Comparison of ENCODE assay signal across 11 cellular contexts in genomic region chr15:26838742-26839460, GRCh38. TPM values are rescaled to one million over a fixed set of nuclear protein-coding genes. Genes with fewer than 3 reads are reported as not detected.
A peak's percentile ranks its signal among the peaks of the same experiment; 100 is the strongest.
DNase-seq lines count a peak whose midpoint lies in the region; ATAC-seq, FAIRE-seq and TF ChIP-seq lines count a peak whose summit lies in the region.
"Had no signal": no experiment of that assay in that cellular context is flagged by ENCODE, and none has a peak within 500 bp of the region (broad histone marks: within the 10 kb centered on the region; RNA-seq: fewer than 3 reads in every experiment).

No MANE protein-coding gene starts in this region.

- H3K79me1 ChIP-seq in neuronal stem cell (ENCODE audit: low read depth, low read length): no peaks in the 10 kb centered on the region

- H2AFZ ChIP-seq in GM12878 (ENCODE audit: control insufficient read depth, low read depth, low read length) (no peak overlapping the region), neuronal stem cell (ENCODE audit: low read length) (peak overlapping the region; percentile 11)

- DNase-seq in NCI-H446 (lab: John Stamatoyannopoulos, UW) (peak; percentile 7 to 38), NCI-H446 treated with DMSO at 0.1 percent for 48 hours (lab: John Stamatoyannopoulos, UW) (no peak), HuH-7 (ENCODE audit: low spot score) (peak; percentile 43), GM12878 (ENCODE audit: low read depth, low spot score) (no peak), neuronal stem cell (ENCODE audit: low spot score) (peak; percentile 21), NCI-H128 (lab: John Stamatoyannopoulos, UW; ENCODE audit: unreplicated experiment) (no peak), mucosa of descending colon (no peak)

- no peak for TF ChIP-seq EP300 in GM12878 (IDR thresholded peaks at IDR 0.05; ENCODE audit: borderline replicate concordance in 1 of 2, control insufficient read depth in 1 of 2, low read depth in 2 of 2, low read length in 2 of 2)

- no peak for ATAC-seq in GM12878
- ATAC-seq in mucosa of descending colon: no peak
- ATAC-seq in GM19467 (IDR thresholded peaks at IDR 0.05; ENCODE audit: unreplicated experiment): no peak

- no peak overlapping the region for H2BK12ac ChIP-seq in neuronal stem cell (ENCODE audit: low read length)

- RAD21 ChIA-PET in GM12878 (lab: Charles Lee; ENCODE audit: unreplicated experiment): no interaction called here

- in situ Hi-C loops in GM12878 (cut with MboI): no loop called here

- TF ChIP-seq CTCF in GM12878 (IDR thresholded peaks at IDR 0.05 in 2 of 3, conservative IDR thresholded peaks at IDR 0.05 in 1 of 3; ENCODE audit: control insufficient read depth in 2 of 3, extremely low read depth in 1 of 3, insufficient read depth in 1 of 3, low read depth in 3 of 3, low read length in 3 of 3): peak in 2 of 3 experiments; percentile 14 to 30; a peak in 2 of 6 replicates
- no peak for TF ChIP-seq CTCF in mucosa of descending colon (IDR thresholded peaks at IDR 0.05)

- H3K4me1 ChIP-seq in GM12878 (ENCODE audit: control insufficient read depth, insufficient read depth, low read length) (no peaks in the 10 kb centered on the region), neuronal stem cell (ENCODE audit: control insufficient read depth in 2 of 2, insufficient read depth in 1 of 2, low read depth in 1 of 2, low read length in 2 of 2) (no peaks in the 10 kb centered on the region), mucosa of descending colon (ENCODE audit: low read depth) (no peaks in the 10 kb centered on the region)
- H3K4me1 ChIP-seq: SJSA1 had no signal

- no peak overlapping the region for H3K27ac ChIP-seq in GM12878 (ENCODE audit: control insufficient read depth, insufficient read depth)
- H3K27ac ChIP-seq in neuronal stem cell (replicated peaks; ENCODE audit: low read length): no peak overlapping the region
- H3K27ac ChIP-seq: BLaER1 treated with 17β-estradiol and CSF1 and Interleukin-3, amounts not matched to agents 10 nM and 100 nM; SJSA1 had no signal

- no peak overlapping the region for H3K23ac ChIP-seq in neuronal stem cell (ENCODE audit: low read depth, low read length, poor library complexity)

- H4K8ac ChIP-seq in neuronal stem cell (ENCODE audit: low read depth, low read length): no peak overlapping the region

- H2BK15ac ChIP-seq in neuronal stem cell (ENCODE audit: low read length): no peak overlapping the region

- H3K4me2 ChIP-seq in GM12878 (ENCODE audit: control insufficient read depth, insufficient read depth) (no peak overlapping the region), neuronal stem cell (ENCODE audit: insufficient read depth, low read length, poor library complexity, severe bottlenecking) (no peak overlapping the region)
- H3K4me2 ChIP-seq: BLaER1 treated with 17β-estradiol and CSF1 and Interleukin-3, amounts not matched to agents 10 nM and 100 nM had no signal

- H3K14ac ChIP-seq in neuronal stem cell (ENCODE audit: low read length): no peak overlapping the region

- H3K36me3 ChIP-seq in GM12878 (ENCODE audit: control insufficient read depth in 2 of 2, insufficient read depth in 2 of 2, low read length in 1 of 2): no peaks in the 10 kb centered on the region
- H3K36me3 ChIP-seq in neuronal stem cell (replicated peaks in 1 of 2; ENCODE audit: control insufficient read depth in 2 of 2, insufficient read depth in 2 of 2, low read length in 2 of 2): no peaks in the 10 kb centered on the region
- H3K36me3 ChIP-seq in mucosa of descending colon (ENCODE audit: low read depth): no peaks in the 10 kb centered on the region
- H3K36me3 ChIP-seq: BLaER1 treated with 17β-estradiol and CSF1 and Interleukin-3, amounts not matched to agents 10 nM and 100 nM; SJSA1 had no signal

- intact Hi-C loops in GM12878 (cut with micrococcal nuclease; ENCODE audit: unreplicated experiment) (no loop called here), mucosa of descending colon (cut with DNase I, micrococcal nuclease) (no loop called here)

- no peak overlapping the region for H3K4ac ChIP-seq in neuronal stem cell (ENCODE audit: low read length)

- SMC1A ChIA-PET in GM12878 (lab: Charles Lee; ENCODE audit: uncharacterized antibody, unreplicated experiment): no interaction called here

- WGBS in GM12878 (ENCODE audit: insufficient coverage, insufficient replicate concordance, low lambda C conversion rate, missing lambda C conversion rate): 70% methylated on average over 26 of the region's 26 CpGs
- WGBS in neuronal stem cell (ENCODE audit: extremely low coverage in 2 of 2, insufficient read length in 2 of 2, insufficient replicate concordance in 1 of 2), 2 donors: no CpG with 5 or more reads among the region's 26 CpGs

- H3K4me3 ChIP-seq in GM12878 (no peak overlapping the region), neuronal stem cell (ENCODE audit: low read length in 2 of 2) (no peak overlapping the region), mucosa of descending colon (no peak overlapping the region)
- H3K4me3 ChIP-seq: BLaER1 treated with 17β-estradiol and CSF1 and Interleukin-3, amounts not matched to agents 10 nM and 100 nM; SJSA1 had no signal

- H4K20me1 ChIP-seq in GM12878 (ENCODE audit: control insufficient read depth, insufficient read depth): no peaks in the 10 kb centered on the region
- H4K20me1 ChIP-seq: BLaER1 treated with 17β-estradiol and CSF1 and Interleukin-3, amounts not matched to agents 10 nM and 100 nM had no signal

- no peaks in the 10 kb centered on the region; the same call in 2 of the 3 replicates for H3K9me3 ChIP-seq in GM12878 (replicated peaks; ENCODE audit: control insufficient read depth, insufficient read depth, low read length)
- H3K9me3 ChIP-seq in neuronal stem cell (replicated peaks in 1 of 2; ENCODE audit: control insufficient read depth in 2 of 2, insufficient read depth in 1 of 2, low read depth in 1 of 2, low read length in 2 of 2): peaks cover 0 to 5% of the 10 kb centered on the region in 2 donors
- peaks cover 54% of the 10 kb centered on the region for H3K9me3 ChIP-seq in mucosa of descending colon
- H3K9me3 ChIP-seq: SJSA1 had no signal

- H4K91ac ChIP-seq in neuronal stem cell (ENCODE audit: low read depth, low read length, poor library complexity): no peak overlapping the region

- H3K9ac ChIP-seq in GM12878 (ENCODE audit: control insufficient read depth, insufficient read depth, low read length) (no peak overlapping the region), neuronal stem cell (ENCODE audit: low read depth, low read length, poor library complexity) (no peak overlapping the region)
- H3K9ac ChIP-seq: BLaER1 treated with 17β-estradiol and CSF1 and Interleukin-3, amounts not matched to agents 10 nM and 100 nM had no signal

- FAIRE-seq in GM12878 (lab: Jason Lieb, UNC): no peak

- CTCF ChIA-PET in GM12878 (lab: Yijun Ruan, JAX): no interaction called here

- no peak overlapping the region for H2BK5ac ChIP-seq in neuronal stem cell (ENCODE audit: low read length)

- H2AK5ac ChIP-seq in neuronal stem cell (ENCODE audit: low read depth, low read length): no peak overlapping the region

- BruUV-seq in GM12878 (replicated peaks; lab: Mats Ljungman, UMichigan): no TSS peak

- no peak overlapping the region for H3K18ac ChIP-seq in neuronal stem cell (ENCODE audit: low read length)

- H3K27me3 ChIP-seq in GM12878 (replicated peaks in 1 of 2; ENCODE audit: control insufficient read depth in 2 of 2, insufficient read depth in 2 of 2, low read length in 1 of 2) (no peaks in the 10 kb centered on the region), neuronal stem cell (ENCODE audit: control insufficient read depth in 3 of 3, insufficient read depth in 3 of 3, low read depth in 1 of 3, low read length in 3 of 3) (peaks cover 0 to 4% (median 0%) of the 10 kb centered on the region in 3 experiments)
- H3K27me3 ChIP-seq: SJSA1 had no signal

- no peak for TF ChIP-seq RAD21 in GM12878 (IDR thresholded peaks at IDR 0.05; ENCODE audit: insufficient read depth, low read depth, low read length)

- H2BK120ac ChIP-seq in neuronal stem cell (ENCODE audit: low read depth, low read length): no peak overlapping the region

- TF ChIP-seq POLR2A in GM12878 (IDR thresholded peaks at IDR 0.05; ENCODE audit: low read depth, low read length): no peak

- H3K79me2 ChIP-seq in GM12878 (ENCODE audit: control insufficient read depth, insufficient read depth, low read length): no peaks in the 10 kb centered on the region

- POLR2A ChIA-PET in GM12878 (lab: Charles Lee): no interaction called here

TF ChIP-seq in GM12878, 131 proteins besides CTCF, POLR2A, EP300 and RAD21 (continues in another document):
- TF ChIP-seq MTA3 (IDR thresholded peaks at IDR 0.05; ENCODE audit: borderline replicate concordance, low read length) (no peak), NBN (IDR thresholded peaks at IDR 0.05) (no peak), KLF5 (IDR thresholded peaks at IDR 0.05; ENCODE audit: partially characterized antibody) (no peak), USF1 (IDR thresholded peaks at IDR 0.05; ENCODE audit: borderline replicate concordance, extremely low read length, insufficient read depth, low read depth, low read length) (no peak), ZBED1 (IDR thresholded peaks at IDR 0.05; ENCODE audit: borderline replicate concordance) (no peak), MEF2B (IDR thresholded peaks at IDR 0.05; ENCODE audit: partially characterized antibody, poor library complexity, severe bottlenecking) (no peak)

RNA-seq across cellular contexts. Expression of gene GABRA5, which starts 28.0 kb away (rescaled TPM):
- not detected in 2 replicates for total RNA-seq in GM12878 (2013; cell fraction: nucleolus; rRNA removed)
- total RNA-seq in GM12878 (2014; rRNA removed) (not detected in 2 replicates), GM12878 (2014; rRNA removed; fragmentation: Illumina TruSeq; extraction: Trizol) (not detected in 2 replicates), GM12878 (2021) (not detected in 2 replicates), mucosa of descending colon (not detected)
- not detected for polyA plus RNA-seq in GM12878 (2011; ENCODE audit: low read depth)
- polyA plus RNA-seq in GM12878 (2011; rRNA removed) (0.09 and 0.10 TPM in 2 replicates), GM12878 (2014; fragmentation: Illumina TruSeq; extraction: Trizol) (not detected in 2 replicates), GM12878 (2014; fragmentation: Nextera tagmentation; extraction: Ambion mirVana) (not detected), GM12878 (2014; rRNA removed) (not detected in 2 replicates), GM12878 (2016; fragmentation: Nextera tagmentation; extraction: Ambion mirVana) (not detected)
- polyA plus RNA-seq in GM12878 (2011; cell fraction: cytosol; rRNA removed): 0.03 TPM in 1 of 2 replicates, not detected in the other
- 0.10 TPM in 1 of 2 replicates, not detected in the other for polyA plus RNA-seq in GM12878 (2011; cell fraction: nucleus; rRNA removed)
- not detected in 2 replicates for polyA plus RNA-seq in GM12878 (2012)
- polyA minus RNA-seq in GM12878 (2011; rRNA and poly(A)+ RNA removed): not detected in 2 replicates
- not detected in 2 replicates for polyA minus RNA-seq in GM12878 (2011; cell fraction: cytosol; rRNA and poly(A)+ RNA removed)
- polyA minus RNA-seq in GM12878 (2011; cell fraction: nucleus; rRNA and poly(A)+ RNA removed): not detected in 2 replicates
- polyA plus RNA-seq in neuronal stem cell (2013, experiment 1 of 2): 9.9 TPM
- 9.7 TPM for polyA plus RNA-seq in neuronal stem cell (2013, experiment 2 of 2)
- total RNA-seq: myocyte, SJSA1 had no signal

Comparison
In these comparisons a context has a peak if more than half of its experiments do, and no peak if none do; other contexts are left out.
1. DNase-seq: peak in NCI-H446 (2 of 2), HuH-7 (single experiment) and neuronal stem cell (single experiment); none in NCI-H446 treated with DMSO at 0.1 percent for 48 hours (single experiment), GM12878 (single experiment), NCI-H128 (single experiment) and mucosa of descending colon (0 of 3).